Comparison of ENCODE assay signal across 9 cellular contexts in genomic region chr11:126113515-126113957, GRCh38. TPM values are rescaled to one million over a fixed set of nuclear protein-coding genes. Genes with fewer than 3 reads are reported as not detected.
DNase-seq lines count a peak whose midpoint lies in the region; ATAC-seq and TF ChIP-seq lines count a peak whose summit lies in the region.
"Had no signal": no experiment of that assay in that cellular context is flagged by ENCODE, and none has a peak within 500 bp of the region (broad histone marks: within the 10 kb centered on the region; RNA-seq: fewer than 3 reads in every experiment).

No MANE protein-coding gene starts in this region.

- no peaks in the 10 kb centered on the region for H4K20me1 ChIP-seq in MM.1S (ENCODE audit: insufficient read depth, low read length)

- POLR2A ChIA-PET in Panc1 (lab: Charles Lee), result interaction anchor here (0.9 kb wide), 1 partner anchor 226 kb away, joined by 3 read pairs; the partner anchor contains the start of gene HYLS1

- intact Hi-C loops in Panc1 (cut with micrococcal nuclease; ENCODE audit: unreplicated experiment), result no loop called here

- H3K4me3 ChIP-seq in Panc1 (ENCODE audit: low read depth in 2 of 2, low read length in 2 of 2), result no peak overlapping the region
- H3K4me3 ChIP-seq in HAP-1, result no peak overlapping the region
- H3K4me3 ChIP-seq in MM.1S (ENCODE audit: low read length), result no peak overlapping the region

- peak; percentile 78 for ATAC-seq in Panc1
- ATAC-seq in esophagus mucosa, result peak; percentile 96
- ATAC-seq in HG03469 (IDR thresholded peaks at IDR 0.05; ENCODE audit: unreplicated experiment), result no peak

- CTCF ChIA-PET in Panc1 (lab: Charles Lee), result interaction anchor here (1.6 kb wide), 1 partner anchor 12 kb away, joined by 9 read pairs; no protein-coding TSS in a partner anchor

- in situ Hi-C loops in Panc1 (cut with HindIII; ENCODE audit: low pct_unique_long_range_greater_than_20kb, low sequenced_read_pairs), result no loop called here
- in situ Hi-C loops in HAP-1 (cut with MboI; ENCODE audit: low sequenced_read_pairs), result no loop called here

- no peaks in the 10 kb centered on the region for H3K36me3 ChIP-seq in Panc1 (ENCODE audit: control insufficient read depth, insufficient read depth, low read length)
- H3K36me3 ChIP-seq in HAP-1 (replicated peaks), result no peaks in the 10 kb centered on the region
- no peaks in the 10 kb centered on the region for H3K36me3 ChIP-seq in MM.1S (replicated peaks; ENCODE audit: insufficient read depth, low read length)
- H3K36me3 ChIP-seq: neutrophil had no signal

- H3K9me2 ChIP-seq in MM.1S (replicated peaks; ENCODE audit: insufficient read depth, low read length), result no peaks in the 10 kb centered on the region

- H3K27me3 ChIP-seq in Panc1 (ENCODE audit: control insufficient read depth, insufficient read depth, low read length) (no peaks in the 10 kb centered on the region), HAP-1 (ENCODE audit: low read depth) (no peaks in the 10 kb centered on the region), MM.1S (replicated peaks; ENCODE audit: insufficient read depth, low read length) (no peaks in the 10 kb centered on the region)
- H3K27me3 ChIP-seq: neutrophil had no signal

- H3K79me2 ChIP-seq in MM.1S (ENCODE audit: low read length), result no peaks in the 10 kb centered on the region

- DNase-seq in H4 (ENCODE audit: low spot score), result peak; percentile 100
- peak; percentile 51 for DNase-seq in Panc1 (ENCODE audit: low read depth, low spot score)
- DNase-seq in non-pigmented ciliary epithelial cell (ENCODE audit: low read depth), result peak; percentile 49
- DNase-seq in HAP-1 (ENCODE audit: low spot score in 2 of 2), result no peak
- no peak for DNase-seq in activated naive CD4-positive, alpha-beta T cell (lab: John Stamatoyannopoulos, UW)
- no peak for DNase-seq in MM.1S

- H3K27ac ChIP-seq in Panc1 (ENCODE audit: low read length) (peak overlapping the region; percentile 57), MM.1S (ENCODE audit: low read length) (no peak overlapping the region)
- H3K27ac ChIP-seq: neutrophil had no signal

- no TSS peak for BruUV-seq in Panc1 (replicated peaks; lab: Mats Ljungman, UMichigan)

- H2AFZ ChIP-seq in MM.1S (ENCODE audit: low read length), result no peak overlapping the region

- H3K4me1 ChIP-seq in Panc1 (ENCODE audit: control insufficient read depth, insufficient read depth, low read length) (peaks cover 41% of the 10 kb centered on the region), HAP-1 (peaks cover 4% of the 10 kb centered on the region), MM.1S (ENCODE audit: low read length) (no peaks in the 10 kb centered on the region)

- H3F3A ChIP-seq in MM.1S (ENCODE audit: insufficient read depth, low read length), result no peaks in the 10 kb centered on the region

- H3K9ac ChIP-seq in MM.1S (ENCODE audit: low read length), result no peak overlapping the region

- TF ChIP-seq CTCF in Panc1 (IDR thresholded peaks at IDR 0.05) (no peak), MM.1S (IDR thresholded peaks at IDR 0.05; ENCODE audit: low read length) (no peak)

- H3K9me3 ChIP-seq in Panc1 (ENCODE audit: control insufficient read depth, insufficient read depth, low read depth, low read length) (no peaks in the 10 kb centered on the region), HAP-1 (no peaks in the 10 kb centered on the region), MM.1S (replicated peaks; ENCODE audit: insufficient read depth, low read length) (no peaks in the 10 kb centered on the region)
- H3K9me3 ChIP-seq: neutrophil had no signal

- no peak overlapping the region for H3K4me2 ChIP-seq in MM.1S (ENCODE audit: low read depth, low read length)

RNA-seq across cellular contexts. Expression of gene CDON, which starts 50.9 kb away (rescaled TPM):
- 10.1 and 13.4 TPM in 2 replicates for total RNA-seq in H4 (2014; rRNA removed; shearing (Covaris generic))
- total RNA-seq in Panc1 (2021; ENCODE audit: unreplicated experiment), result 17.1 TPM
- 7.4 TPM for polyA plus RNA-seq in Panc1 (2012; ENCODE audit: insufficient read length)
- 2.4 TPM for total RNA-seq in esophagus mucosa

Comparison
In these comparisons a context has a peak if more than half of its experiments do, and no peak if none do; other contexts are left out.
1. DNase-seq: peak in H4 (single experiment), Panc1 (single experiment) and non-pigmented ciliary epithelial cell (single experiment); none in HAP-1 (0 of 2), activated naive CD4-positive, alpha-beta T cell (0 of 4) and MM.1S (single experiment).